Comparison of ENCODE assay signal across 24 cellular contexts in the genomic region with DNA sequence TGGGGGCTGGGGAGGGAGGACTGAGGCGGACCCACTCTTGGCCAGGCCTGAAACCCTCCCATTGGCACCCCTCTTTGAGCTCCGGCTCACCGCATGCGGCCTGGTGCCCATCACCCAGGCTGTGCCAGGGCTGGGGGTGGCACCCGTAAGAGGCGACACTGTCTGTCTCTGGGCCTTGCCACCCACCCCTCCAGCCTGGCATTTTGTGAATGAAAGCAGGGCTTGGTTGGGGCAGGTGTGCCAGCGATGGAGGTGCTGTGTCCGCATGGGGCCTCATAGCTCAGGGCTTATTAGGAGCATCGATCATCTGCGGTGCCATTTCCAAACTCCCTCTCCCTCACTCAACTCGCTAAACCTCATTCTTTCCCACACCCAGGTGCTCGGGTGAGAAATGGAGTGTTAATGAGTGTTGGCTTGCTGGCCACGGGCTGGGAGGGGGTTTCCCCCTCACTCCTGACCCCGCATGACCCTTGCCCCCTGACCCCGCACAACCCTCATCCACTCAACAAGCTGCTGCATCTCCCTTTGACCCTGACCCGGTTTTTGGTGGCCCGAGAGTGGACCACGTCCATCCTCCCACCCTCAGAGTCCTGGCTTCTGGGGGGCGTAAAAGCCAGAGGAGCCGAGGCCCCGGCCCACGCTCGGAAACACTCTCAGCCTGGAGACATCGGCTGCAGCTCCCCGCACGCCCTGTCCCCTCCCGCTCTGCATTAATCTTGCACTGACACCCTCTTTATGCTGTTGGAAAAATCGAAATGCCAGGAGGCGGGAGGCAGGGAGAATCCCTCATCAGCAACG.
DNase-seq lines count a peak whose midpoint lies in the region; ATAC-seq and TF ChIP-seq lines count a peak whose summit lies in the region.
"Had no signal": no experiment of that assay in that cellular context is flagged by ENCODE, and none has a peak within 500 bp of the region (broad histone marks: within the 10 kb centered on the region; RNA-seq: fewer than 3 reads in every experiment).

No MANE protein-coding gene starts in this region.

- peaks cover 10 to 14% of the 10 kb centered on the region in 2 donors for H3K4me1 Mint-ChIP-seq in natural killer cell
- H3K4me1 Mint-ChIP-seq in natural killer cell treated with Interleukin-12 subunit alpha and Interleukin-12 subunit beta and Interleukin-15 and Interleukin-18, amount 100 ng/mL, for 72 hours (ENCODE audit: low read depth in 2 of 2), result peaks cover 21 to 24% of the 10 kb centered on the region in 2 donors

- no peaks in the 10 kb centered on the region for H3K27me3 ChIP-seq in osteoblast (ENCODE audit: insufficient read depth, low read length)
- H3K27me3 ChIP-seq in transverse colon, result peaks cover 4% of the 10 kb centered on the region
- H3K27me3 ChIP-seq: colonic mucosa, gastrocnemius medialis, testis had no signal

- no peaks in the 10 kb centered on the region for H4K20me1 ChIP-seq in osteoblast (ENCODE audit: insufficient read depth, low read length)

- peaks cover 21 to 38% of the 10 kb centered on the region in 2 donors for H3K27me3 Mint-ChIP-seq in natural killer cell (ENCODE audit: low read depth in 2 of 2)
- peaks cover 23 to 33% of the 10 kb centered on the region in 2 donors for H3K27me3 Mint-ChIP-seq in natural killer cell treated with Interleukin-12 subunit alpha and Interleukin-12 subunit beta and Interleukin-15 and Interleukin-18, amount 100 ng/mL, for 72 hours

- no peak overlapping the region for H3K4me3 ChIP-seq in coronary artery
- H3K4me3 ChIP-seq in osteoblast (ENCODE audit: insufficient read depth, low read length), result no peak overlapping the region
- H3K4me3 ChIP-seq in transverse colon, result no peak overlapping the region
- H3K4me3 ChIP-seq: colonic mucosa, esophagus squamous epithelium, gastrocnemius medialis, skin epidermis, testis had no signal

- H3K36me3 Mint-ChIP-seq in natural killer cell, result no peaks in the 10 kb centered on the region
- H3K36me3 Mint-ChIP-seq in natural killer cell treated with Interleukin-12 subunit alpha and Interleukin-12 subunit beta and Interleukin-15 and Interleukin-18, amount 100 ng/mL, for 72 hours, result peaks cover 6% of the 10 kb centered on the region
- H3K36me3 Mint-ChIP-seq: CD14-positive monocyte; stimulated activated naive B cell treated with anti-CD40 and anti-IgM and Interleukin-4, amounts not matched to agents 10 μg/mL and 1 μg/mL and 100 μg/mL, for 72 hours had no signal

- H3K4me1 ChIP-seq in osteoblast (ENCODE audit: insufficient read depth, low read length), result no peaks in the 10 kb centered on the region
- no peaks in the 10 kb centered on the region for H3K4me1 ChIP-seq in transverse colon
- H3K4me1 ChIP-seq: colonic mucosa, esophagus squamous epithelium, gastrocnemius medialis, testis had no signal

- DNase-seq in natural killer cell, result peak; percentile 8
- DNase-seq in natural killer cell treated with Interleukin-12 subunit alpha and Interleukin-12 subunit beta and Interleukin-15 and Interleukin-18, amount 100 ng/mL, for 72 hours (ENCODE audit: low spot score), result no peak
- DNase-seq in coronary artery (ENCODE audit: low spot score), result peak; percentile 60
- peak; percentile 52 for DNase-seq in osteoblast (ENCODE audit: insufficient read length, low spot score, missing footprints)
- no peak for DNase-seq in NCI-H1048 (lab: John Stamatoyannopoulos, UW)
- DNase-seq in transverse colon, result no peak
- DNase-seq: activated CD4-positive, alpha-beta T cell treated with anti-CD3 and anti-CD28 coated beads for 36 hours; activated naive CD4-positive, alpha-beta T cell; amygdala; Calu3; colonic mucosa; DND-41; esophagus squamous epithelium; gastrocnemius medialis; hippocampal formation; NCI-H1092 treated with DMSO at 0.1 percent for 48 hours; NCI-H2029 treated with DMSO at 0.1 percent for 48 hours; NCI-H345; NCI-H774; stimulated activated naive B cell treated with anti-CD40 and anti-IgM and Interleukin-4, amounts not matched to agents 10 μg/mL and 1 μg/mL and 100 μg/mL, for 72 hours; testis had no signal

- H3K36me3 ChIP-seq in osteoblast (ENCODE audit: insufficient read depth, low read length), result no peaks in the 10 kb centered on the region
- no peaks in the 10 kb centered on the region for H3K36me3 ChIP-seq in transverse colon
- H3K36me3 ChIP-seq: colonic mucosa, esophagus squamous epithelium, gastrocnemius medialis had no signal

- TF ChIP-seq CTCF in natural killer cell (IDR thresholded peaks at IDR 0.05) (no peak), coronary artery (IDR thresholded peaks at IDR 0.05) (no peak), osteoblast (IDR thresholded peaks at IDR 0.05; ENCODE audit: extremely low read depth, low read depth, low read length) (no peak), transverse colon (IDR thresholded peaks at IDR 0.05) (no peak)

- H2AFZ ChIP-seq in osteoblast (ENCODE audit: low read length), result no peak overlapping the region

- no peaks in the 10 kb centered on the region for H3K9me3 Mint-ChIP-seq in natural killer cell
- H3K9me3 Mint-ChIP-seq in natural killer cell treated with Interleukin-12 subunit alpha and Interleukin-12 subunit beta and Interleukin-15 and Interleukin-18, amount 100 ng/mL, for 72 hours, result no peaks in the 10 kb centered on the region
- H3K9me3 Mint-ChIP-seq: stimulated activated naive B cell treated with anti-CD40 and anti-IgM and Interleukin-4, amounts not matched to agents 10 μg/mL and 1 μg/mL and 100 μg/mL, for 72 hours had no signal

- in situ Hi-C loops in transverse colon (cut with MboI; ENCODE audit: low pct_ligation_motif_present in 1 of 4, low pct_unique_long_range_greater_than_20kb in 1 of 4, low sequenced_read_pairs in 3 of 4), result no loop called here

- H3K9me3 ChIP-seq in osteoblast (ENCODE audit: low read depth, low read length) (no peaks in the 10 kb centered on the region), transverse colon (no peaks in the 10 kb centered on the region)
- H3K9me3 ChIP-seq: colonic mucosa, esophagus squamous epithelium, gastrocnemius medialis, testis had no signal

- TF ChIP-seq EP300 in transverse colon (IDR thresholded peaks at IDR 0.05; ENCODE audit: low read depth), result no peak

- H3K27ac ChIP-seq in coronary artery (no peak overlapping the region), osteoblast (ENCODE audit: low read depth, low read length) (no peak overlapping the region), transverse colon (no peak overlapping the region)
- H3K27ac ChIP-seq: colonic mucosa, esophagus squamous epithelium, gastrocnemius medialis, skin epidermis, testis had no signal

- H3K4me3 Mint-ChIP-seq in natural killer cell, result no peak overlapping the region
- no peak overlapping the region for H3K4me3 Mint-ChIP-seq in natural killer cell treated with Interleukin-12 subunit alpha and Interleukin-12 subunit beta and Interleukin-15 and Interleukin-18, amount 100 ng/mL, for 72 hours
- H3K4me3 Mint-ChIP-seq: activated CD4-positive, alpha-beta T cell treated with anti-CD3 and anti-CD28 coated beads for 36 hours; CD14-positive monocyte; stimulated activated naive B cell treated with anti-CD40 and anti-IgM and Interleukin-4, amounts not matched to agents 10 μg/mL and 1 μg/mL and 100 μg/mL, for 72 hours had no signal

- TF ChIP-seq POLR2A in transverse colon (IDR thresholded peaks at IDR 0.05), result no peak

- H3K4me2 ChIP-seq in osteoblast (ENCODE audit: insufficient read depth, low read length), result no peak overlapping the region

- 60 to 69% methylated on average over 2 to 30 of the region's 30 CpGs for WGBS in transverse colon (ENCODE audit: low coverage in 1 of 2), 2 donors

- ATAC-seq in natural killer cell, result no peak
- no peak for ATAC-seq in natural killer cell treated with Interleukin-12 subunit alpha and Interleukin-12 subunit beta and Interleukin-15 and Interleukin-18, amount 100 ng/mL, for 72 hours
- ATAC-seq in GM21447 (IDR thresholded peaks at IDR 0.05; ENCODE audit: unreplicated experiment), result no peak
- ATAC-seq: activated CD4-positive, alpha-beta T cell treated with anti-CD3 and anti-CD28 coated beads for 36 hours; gastrocnemius medialis; stimulated activated naive B cell treated with anti-CD40 and anti-IgM and Interleukin-4, amounts not matched to agents 10 μg/mL and 1 μg/mL and 100 μg/mL, for 72 hours had no signal

- no peak overlapping the region for H3K27ac Mint-ChIP-seq in natural killer cell
- no peak overlapping the region for H3K27ac Mint-ChIP-seq in natural killer cell treated with Interleukin-12 subunit alpha and Interleukin-12 subunit beta and Interleukin-15 and Interleukin-18, amount 100 ng/mL, for 72 hours
- H3K27ac Mint-ChIP-seq: activated CD4-positive, alpha-beta T cell treated with anti-CD3 and anti-CD28 coated beads for 36 hours had no signal

- no peaks in the 10 kb centered on the region for H3K79me2 ChIP-seq in osteoblast (ENCODE audit: insufficient read depth, low read length)

- intact Hi-C loops in natural killer cell (cut with micrococcal nuclease), result no loop called here
- intact Hi-C loops in transverse colon (cut with DNase I; ENCODE audit: low total_unique reads), result no loop called here

Comparison
In these comparisons a context has a peak if more than half of its experiments do, and no peak if none do; other contexts are left out.
1. DNase-seq: peak in natural killer cell (single experiment), coronary artery (single experiment) and osteoblast (single experiment); none in natural killer cell treated with Interleukin-12 subunit alpha and Interleukin-12 subunit beta and Interleukin-15 and Interleukin-18, amount 100 ng/mL, for 72 hours (single experiment), NCI-H1048 (single experiment) and transverse colon (single experiment).